Comparison of ENCODE assay signal across 16 cellular contexts in the genomic region with DNA sequence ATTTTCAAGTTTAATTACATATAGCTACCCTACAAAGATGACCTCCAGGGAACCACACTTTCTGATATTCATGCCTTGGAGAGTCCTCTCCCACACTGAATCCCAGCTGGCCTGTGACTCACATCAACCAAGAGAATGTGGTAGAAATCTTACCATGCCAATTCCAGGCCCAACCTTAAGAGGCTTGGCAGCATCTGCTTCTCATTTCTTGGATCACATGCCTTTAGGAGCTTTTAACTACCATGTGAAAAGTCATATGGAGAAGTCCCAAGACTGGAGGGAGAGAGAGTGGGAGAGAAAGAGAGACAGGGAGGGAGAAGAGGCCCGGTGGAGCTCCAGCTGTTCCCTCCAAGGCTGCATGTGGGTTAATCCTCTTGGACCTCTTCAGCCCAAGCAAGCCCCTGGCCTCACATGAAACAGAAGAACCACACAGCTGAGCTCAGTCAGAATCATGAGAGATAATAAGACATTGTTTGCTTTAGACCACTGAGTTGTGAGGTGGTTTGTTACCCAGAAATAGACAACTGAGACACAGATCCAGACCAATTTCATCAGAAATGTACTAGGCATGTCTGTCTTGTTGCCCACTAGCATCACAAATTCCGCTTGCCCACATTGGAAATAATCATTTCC.
A peak's percentile ranks its signal among the peaks of the same experiment; 100 is the strongest.
DNase-seq lines count a peak whose midpoint lies in the region; ATAC-seq and TF ChIP-seq lines count a peak whose summit lies in the region.
"Had no signal": no experiment of that assay in that cellular context is flagged by ENCODE, and none has a peak within 500 bp of the region (broad histone marks: within the 10 kb centered on the region; RNA-seq: fewer than 3 reads in every experiment).

No MANE protein-coding gene starts in this region.

- CTCF ChIA-PET in AG04449 (lab: Yijun Ruan, JAX) = interaction anchor here (0.6 to 1.4 kb wide), 4 partner anchors 8 to 87 kb away, joined by 3 to 4 read pairs (median 3); no protein-coding TSS in a partner anchor

- TF ChIP-seq CTCF in AG04449 (IDR thresholded peaks at IDR 0.05; ENCODE audit: insufficient read depth, low read length, missing control alignments) (no peak), foreskin fibroblast (IDR thresholded peaks at IDR 0.05; ENCODE audit: low read depth, low read length) (no peak)

- H3K4me3 ChIP-seq in AG04449 (ENCODE audit: low read depth, low read length) (no peak overlapping the region), foreskin fibroblast (ENCODE audit: low read depth in 1 of 2, low read length in 2 of 2) (no peak overlapping the region)
- H3K4me3 ChIP-seq: gastroesophageal sphincter, mucosa of descending colon had no signal

- peak; percentile 90 for DNase-seq in AG04449 (ENCODE audit: low read depth, low spot score)
- peak; percentile 66 for DNase-seq in H4 (ENCODE audit: low spot score)
- DNase-seq in amniotic epithelial cell (ENCODE audit: low read depth) = peak; percentile 55
- peak; percentile 92 to 96 for DNase-seq in foreskin fibroblast
- DNase-seq in effector CD4-positive, alpha-beta T cell = no peak
- DNase-seq in activated CD8-positive, alpha-beta memory T cell treated with anti-CD3 and anti-CD28 coated beads, Interleukin-2, amount 50 U/mL, for 48 hours = no peak
- no peak for DNase-seq in SIG-M5 treated with dmso at 0.1 percent for 504 hours (lab: John Stamatoyannopoulos, UW; ENCODE audit: unreplicated experiment)
- DNase-seq: activated CD4-positive, alpha-beta T cell treated with anti-CD3 and anti-CD28 coated beads for 1 hour; activated T-cell treated with anti-CD3 and anti-CD28 coated beads for 4 hours; BE2C; mucosa of descending colon; NCI-H1694; NCI-H69; T-helper 17 cell had no signal

- POLR2A ChIA-PET in AG04449 (lab: Yijun Ruan, JAX) = interaction anchor here (0.6 to 0.8 kb wide), 3 partner anchors 11 to 153 kb away, joined by 3 to 4 read pairs (median 3); no protein-coding TSS in a partner anchor

- ATAC-seq in HG02840 (IDR thresholded peaks at IDR 0.05; ENCODE audit: low FRiP score, unreplicated experiment) = no peak
- ATAC-seq: gastroesophageal sphincter, mucosa of descending colon, T-helper 17 cell had no signal

Comparison
In these comparisons a context has a peak if more than half of its experiments do, and no peak if none do; other contexts are left out.
1. DNase-seq: peak in AG04449 (single experiment), H4 (single experiment), amniotic epithelial cell (single experiment) and foreskin fibroblast (2 of 2); none in effector CD4-positive, alpha-beta T cell (single experiment), activated CD8-positive, alpha-beta memory T cell treated with anti-CD3 and anti-CD28 coated beads, Interleukin-2, amount 50 U/mL, for 48 hours (single experiment) and SIG-M5 treated with dmso at 0.1 percent for 504 hours (single experiment).